8 cellular contexts compared by ENCODE assay signal in the genomic region with DNA sequence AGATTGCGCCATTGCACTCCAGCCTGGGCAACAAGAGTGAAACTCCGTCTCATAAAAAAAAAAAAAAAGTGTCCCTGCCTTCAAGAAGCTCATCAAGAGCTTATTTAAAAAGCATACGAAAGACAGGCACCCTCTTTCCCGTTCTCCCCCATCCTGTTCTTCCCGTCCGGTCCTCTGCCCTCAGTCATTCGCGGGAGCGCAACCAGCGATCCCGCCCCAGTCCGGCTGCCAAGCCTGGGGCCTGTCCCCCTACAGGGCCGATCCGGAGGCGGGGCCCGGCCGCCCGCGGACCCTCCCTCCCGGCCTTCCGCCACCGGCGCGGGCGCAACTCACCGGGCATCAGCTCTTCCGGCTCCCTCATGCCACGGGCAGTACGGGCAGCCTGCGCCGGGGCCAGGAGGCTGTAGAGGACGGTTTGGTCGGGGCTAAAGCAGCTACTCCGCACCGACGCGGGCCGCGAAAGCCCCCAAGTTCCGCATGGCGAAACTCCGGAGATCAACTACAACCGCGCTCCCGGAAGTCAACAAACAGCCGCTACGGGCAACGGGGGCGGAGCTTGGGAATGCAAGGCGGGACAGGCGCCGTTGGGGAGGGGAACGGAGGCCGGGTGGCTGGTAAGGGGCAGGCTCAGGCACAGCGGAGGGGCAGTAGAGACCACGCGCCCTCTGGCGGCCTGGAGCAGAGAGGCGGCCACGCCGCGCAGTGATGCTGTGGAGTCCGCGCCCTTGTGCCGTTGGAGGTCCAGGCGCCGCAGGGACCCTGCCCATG. TPM values are rescaled to one million over a fixed set of nuclear protein-coding genes. Genes with fewer than 3 reads are reported as not detected.
DNase-seq lines count a peak whose midpoint lies in the region; ATAC-seq, FAIRE-seq and TF ChIP-seq lines count a peak whose summit lies in the region.

RPGR (minus strand) TSS at position 503 of the 768 bp plus-strand sequence; CDS start at position 361, 142 bp downstream.

- 1 to 32% methylated on average over 67 of the region's 67 CpGs for WGBS in pancreas, 2 donors
- 1 to 3% methylated on average over 5 to 10 of the region's 67 CpGs for WGBS in thyroid gland, 2 donors

- H3K4me1 Mint-ChIP-seq in activated naive CD8-positive, alpha-beta T cell treated with anti-CD3 and anti-CD28 coated beads, Interleukin-2, amount 10 ng/mL, durations not matched to agents 7 days and 5 days = peaks cover 17% of the 10 kb centered on the region

- intact Hi-C loops in Right ventricle myocardium superior (cut with DNase I) (no loop called here), pancreas (cut with DNase I) (no loop called here), thyroid gland (cut with DNase I) (no loop called here)

- no peaks in the 10 kb centered on the region for H3K27me3 Mint-ChIP-seq in activated naive CD8-positive, alpha-beta T cell treated with anti-CD3 and anti-CD28 coated beads, Interleukin-2, amount 10 ng/mL, durations not matched to agents 7 days and 5 days

- H3K36me3 Mint-ChIP-seq in activated naive CD8-positive, alpha-beta T cell treated with anti-CD3 and anti-CD28 coated beads, Interleukin-2, amount 10 ng/mL, durations not matched to agents 7 days and 5 days = no peaks in the 10 kb centered on the region

- POLR2A ChIA-PET in activated naive CD8-positive, alpha-beta T cell treated with anti-CD3 and anti-CD28 coated beads, Interleukin-2, amount 10 ng/mL, durations not matched to agents 7 days and 5 days (lab: Charles Lee) = interaction anchor here (0.7 to 2.2 kb wide), 4 partner anchors 67 to 307 kb away, joined by 3 to 13 read pairs (median 4); partner anchors contain the start of gene SRPX

- TF ChIP-seq CTCF in GM12864 (IDR thresholded peaks at IDR 0.05; ENCODE audit: low read depth, low read length, missing control alignments) = peak; percentile 76
- peak; percentile 58 to 72 (median 60) for TF ChIP-seq CTCF in pancreas (IDR thresholded peaks at IDR 0.05)
- peak; percentile 41 to 86 (median 56) for TF ChIP-seq CTCF in thyroid gland (IDR thresholded peaks at IDR 0.05)

- TF ChIP-seq POLR2A in thyroid gland (IDR thresholded peaks at IDR 0.05) = peak in 1 of 2 donors; percentile 55

- no peaks in the 10 kb centered on the region for H3K9me3 Mint-ChIP-seq in activated naive CD8-positive, alpha-beta T cell treated with anti-CD3 and anti-CD28 coated beads, Interleukin-2, amount 10 ng/mL, durations not matched to agents 7 days and 5 days

- H3K27ac ChIP-seq in pancreas (peak within 1 kb of the TSS; percentile 65 to 88 (median 88)), thyroid gland (peak within 1 kb of the TSS; percentile 66 to 77 (median 75))

- DNase-seq in GM12864 (ENCODE audit: low read depth) = peak; percentile 70
- peak; percentile 93 for DNase-seq in NCI-H1092 treated with DMSO at 0.1 percent for 48 hours (lab: John Stamatoyannopoulos, UW)
- peak; percentile 75 for DNase-seq in SKM-1 (lab: John Stamatoyannopoulos, UW; ENCODE audit: unreplicated experiment)
- peak; percentile 89 for DNase-seq in activated naive CD8-positive, alpha-beta T cell treated with anti-CD3 and anti-CD28 coated beads, Interleukin-2, amount 10 ng/mL, durations not matched to agents 7 days and 5 days
- peak; percentile 95 for DNase-seq in Right ventricle myocardium superior
- DNase-seq in pancreas = peak; percentile 92 to 96 (median 94)
- peak; percentile 91 to 93 for DNase-seq in thyroid gland

- no peaks in the 10 kb centered on the region for H3K9me3 ChIP-seq in pancreas
- H3K9me3 ChIP-seq in thyroid gland = no peaks in the 10 kb centered on the region

- FAIRE-seq in pancreas (lab: Jason Lieb, UNC) = no peak

- H3K4me1 ChIP-seq in pancreas (no peaks in the 10 kb centered on the region), thyroid gland (no peaks in the 10 kb centered on the region)

- H3K4me3 ChIP-seq in GM12864 (ENCODE audit: low read depth, low read length) (peak within 1 kb of the TSS; percentile 73), pancreas (peak within 1 kb of the TSS; percentile 44 to 60 (median 50)), thyroid gland (replicated peaks in 1 of 3) (peak within 1 kb of the TSS; percentile 21 to 47 (median 38))

- peak within 1 kb of the TSS; percentile 92 for H3K27ac Mint-ChIP-seq in activated naive CD8-positive, alpha-beta T cell treated with anti-CD3 and anti-CD28 coated beads, Interleukin-2, amount 10 ng/mL, durations not matched to agents 7 days and 5 days

- H3K36me3 ChIP-seq in pancreas (no peaks in the 10 kb centered on the region), thyroid gland (no peaks in the 10 kb centered on the region)

- H3K27me3 ChIP-seq in pancreas = no peaks in the 10 kb centered on the region
- H3K27me3 ChIP-seq in thyroid gland = no peaks in the 10 kb centered on the region

- peak within 1 kb of the TSS; percentile 91 for H3K4me3 Mint-ChIP-seq in activated naive CD8-positive, alpha-beta T cell treated with anti-CD3 and anti-CD28 coated beads, Interleukin-2, amount 10 ng/mL, durations not matched to agents 7 days and 5 days

- ATAC-seq in HG02642 (IDR thresholded peaks at IDR 0.05; ENCODE audit: poor library complexity, unreplicated experiment) (peak; percentile 97), Right ventricle myocardium superior (ENCODE audit: poor library complexity) (peak; percentile 99), pancreas (peak; percentile 98)
- peak; percentile 97 for ATAC-seq in activated naive CD8-positive, alpha-beta T cell treated with anti-CD3 and anti-CD28 coated beads, Interleukin-2, amount 10 ng/mL, durations not matched to agents 7 days and 5 days (ENCODE audit: low read depth)

RNA-seq across cellular contexts. Expression of gene RPGR, which starts in this region (rescaled TPM):
- 1 to 10 TPM; 7.8 to 7.9 TPM for total RNA-seq in activated naive CD8-positive, alpha-beta T cell treated with anti-CD3 and anti-CD28 coated beads, Interleukin-2, amount 10 ng/mL, durations not matched to agents 7 days and 5 days
- total RNA-seq in Right ventricle myocardium superior (3.5 TPM), pancreas (1 to 10 TPM; 4.2 to 7.7 (median 4.8) TPM), thyroid gland (10 to 100 TPM; 22.6 to 51.2 (median 35.4) TPM)
- 10 to 100 TPM; 14.2 to 14.7 TPM for polyA plus RNA-seq in pancreas

Comparison
In these comparisons a context has a peak if more than half of its experiments do, and no peak if none do; other contexts are left out.
1. Peak in every context shown above with its lines: DNase-seq, ATAC-seq, H3K4me3 ChIP-seq and H3K27ac ChIP-seq.